ENCODE assay signal across 8 cellular contexts in the genomic region with DNA sequence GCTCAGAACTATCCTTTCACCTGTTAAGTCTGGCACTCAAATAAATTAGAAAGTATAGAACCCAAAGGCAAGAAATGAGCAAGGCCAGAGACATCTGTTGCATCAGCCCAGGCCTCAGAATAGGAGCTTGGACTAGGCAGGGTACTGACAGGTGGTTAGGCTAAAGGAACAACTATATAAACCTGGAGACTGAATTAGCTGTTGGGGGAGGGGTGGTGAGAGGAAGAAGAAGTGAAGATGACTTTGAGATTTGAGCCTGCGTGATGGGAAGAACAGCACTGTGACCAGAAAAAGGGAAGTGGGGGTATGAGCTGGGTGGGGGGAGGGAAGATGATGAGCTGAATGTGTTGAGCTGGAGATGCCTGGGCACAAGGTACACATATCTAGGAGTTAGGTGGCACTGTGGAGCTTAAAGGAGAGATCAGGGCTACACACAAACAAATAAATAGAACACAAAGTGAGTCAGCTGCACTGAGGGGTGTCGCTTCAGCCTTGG.
DNase-seq lines count a peak whose midpoint lies in the region; ATAC-seq, FAIRE-seq and TF ChIP-seq lines count a peak whose summit lies in the region.

No MANE protein-coding gene starts in this region.

- H3K27me3 ChIP-seq in H1 (replicated peaks in 1 of 4; ENCODE audit: control insufficient read depth in 3 of 4, extremely low read depth in 1 of 4, insufficient read depth in 3 of 4, low read length in 3 of 4) = no peaks in the 10 kb centered on the region
- H3K27me3 ChIP-seq in ascending aorta = no peaks in the 10 kb centered on the region

- H3K9me3 ChIP-seq in H1 (ENCODE audit: insufficient read depth in 2 of 2, low read depth in 1 of 2, low read length in 1 of 2) (no peaks in the 10 kb centered on the region), ascending aorta (no peaks in the 10 kb centered on the region)

- H3K4me1 ChIP-seq in H1 (replicated peaks in 1 of 4; ENCODE audit: control insufficient read depth in 3 of 4, insufficient read depth in 4 of 4, low read length in 3 of 4) = no peaks in the 10 kb centered on the region; a peak in 1 of 7 replicates
- H3K4me1 ChIP-seq in ascending aorta = peaks cover 0 to 6% of the 10 kb centered on the region in 2 donors

- no peak overlapping the region for H3K23ac ChIP-seq in H1 (ENCODE audit: insufficient read length)

- no peak overlapping the region for H2AK5ac ChIP-seq in H1 (ENCODE audit: low read depth, low read length)

- no peak overlapping the region for H4K5ac ChIP-seq in H1 (ENCODE audit: insufficient read length, low read depth, low read length)

- H3K27ac ChIP-seq in H1 (ENCODE audit: low read depth, low read length) = no peak overlapping the region
- H3K27ac ChIP-seq in ascending aorta = no peak overlapping the region

- H3K14ac ChIP-seq in H1 (ENCODE audit: insufficient read length) = no peak overlapping the region

- DNase-seq in DMS53 treated with DMSO at 0.1 percent for 48 hours (lab: John Stamatoyannopoulos, UW; ENCODE audit: unreplicated experiment) (peak; percentile 7), KBM-7 (peak; percentile 97), H1 (ENCODE audit: low read depth in 1 of 2, low spot score in 2 of 2) (no peak), ascending aorta (ENCODE audit: low spot score in 2 of 2) (no peak)
- no peak for DNase-seq in stimulated activated naive CD4-positive, alpha-beta T cell treated with Interleukin-2 at 50 U/mL for 16 hours (lab: John Stamatoyannopoulos, UW)
- DNase-seq in activated naive CD4-positive, alpha-beta T cell treated with anti-CD3 and anti-CD28 coated beads, Interleukin-2, amount 10 ng/mL, durations not matched to agents 7 days and 5 days = no peak

- POLR2A ChIA-PET in H1 (lab: Charles Lee; ENCODE audit: partially characterized antibody) = no interaction called here

- peaks cover 10% of the 10 kb centered on the region for H3K4me1 Mint-ChIP-seq in activated naive CD4-positive, alpha-beta T cell treated with anti-CD3 and anti-CD28 coated beads, Interleukin-2, amount 10 ng/mL, durations not matched to agents 7 days and 5 days

- H2BK15ac ChIP-seq in H1 (ENCODE audit: low read length) = no peak overlapping the region

- no peak for TF ChIP-seq CTCF in H1 (IDR thresholded peaks at IDR 0.05; ENCODE audit: control extremely low read depth in 1 of 3, insufficient read depth in 1 of 3, low read depth in 1 of 3, low read length in 3 of 3)
- no peak for TF ChIP-seq CTCF in ascending aorta (IDR thresholded peaks at IDR 0.05)

- intact Hi-C loops in ascending aorta (cut with DNase I) = no loop called here

- WGBS in H1 (ENCODE audit: extremely low coverage in 1 of 2, insufficient coverage in 1 of 2, insufficient read length in 1 of 2, insufficient replicate concordance in 2 of 2, low coverage in 1 of 2, low lambda C conversion rate in 2 of 2, missing lambda C conversion rate in 1 of 2), 2 experiments = 98% methylated on average over 2 of the region's 2 CpGs; no CpG with 5 or more reads in 1 of the 2 experiments

- H3K36me3 Mint-ChIP-seq in activated naive CD4-positive, alpha-beta T cell treated with anti-CD3 and anti-CD28 coated beads, Interleukin-2, amount 10 ng/mL, durations not matched to agents 7 days and 5 days = no peaks in the 10 kb centered on the region

- no peaks in the 10 kb centered on the region for H3K23me2 ChIP-seq in H1 (ENCODE audit: low read depth, low read length)

- no peak overlapping the region for H3K18ac ChIP-seq in H1 (ENCODE audit: extremely low read depth, low read length)

- no peak overlapping the region for H3K4me2 ChIP-seq in H1 (ENCODE audit: insufficient read depth in 1 of 2, low read depth in 2 of 2, low read length in 2 of 2)

- CTCF ChIA-PET in H1 (lab: Charles Lee; ENCODE audit: partially characterized antibody) = interaction anchor here (0.6 to 1.1 kb wide), 4 partner anchors 8 to 235 kb away, joined by 3 to 4 read pairs (median 3); no protein-coding TSS in a partner anchor
- CTCF ChIA-PET in activated naive CD4-positive, alpha-beta T cell treated with anti-CD3 and anti-CD28 coated beads, Interleukin-2, amount 10 ng/mL, durations not matched to agents 7 days and 5 days (lab: Charles Lee) = interaction anchor here (0.6 to 3.0 kb wide), 5 partner anchors 11 to 279 kb away, joined by 3 to 21 read pairs (median 3); no protein-coding TSS in a partner anchor

- FAIRE-seq in H1 (lab: Jason Lieb, UNC) = no peak

- H4K20me1 ChIP-seq in H1 (replicated peaks in 1 of 2; ENCODE audit: control insufficient read depth in 1 of 2, insufficient read depth in 2 of 2, low read length in 2 of 2) = no peaks in the 10 kb centered on the region

- no peak overlapping the region for H3K4me3 Mint-ChIP-seq in activated naive CD4-positive, alpha-beta T cell treated with anti-CD3 and anti-CD28 coated beads, Interleukin-2, amount 10 ng/mL, durations not matched to agents 7 days and 5 days

- H2BK120ac ChIP-seq in H1 (replicated peaks; ENCODE audit: low read depth, low read length) = no peak overlapping the region

- 0 out of 2 replicates have a peak overlapping the region, but pooled peaks have one; percentile 19 for H2BK12ac ChIP-seq in H1 (ENCODE audit: low read depth, low read length)

- H4K8ac ChIP-seq in H1 (ENCODE audit: extremely low read depth, insufficient read depth, low read length) = no peak overlapping the region

- H3K9me3 Mint-ChIP-seq in activated naive CD4-positive, alpha-beta T cell treated with anti-CD3 and anti-CD28 coated beads, Interleukin-2, amount 10 ng/mL, durations not matched to agents 7 days and 5 days = no peaks in the 10 kb centered on the region

- H3K79me2 ChIP-seq in H1 (ENCODE audit: control insufficient read depth in 1 of 2, insufficient read depth in 2 of 2, low read length in 2 of 2) = no peaks in the 10 kb centered on the region

- H3K36me3 ChIP-seq in H1 (ENCODE audit: control insufficient read depth in 2 of 4, insufficient read depth in 4 of 4, low read length in 3 of 4) (no peaks in the 10 kb centered on the region), ascending aorta (no peaks in the 10 kb centered on the region)

- H2AFZ ChIP-seq in H1 (ENCODE audit: low read length) = peak overlapping the region; percentile 7; the same call in 1 of the 2 replicates

- TF ChIP-seq RAD21 in H1 (IDR thresholded peaks at IDR 0.05 in 1 of 2, conservative IDR thresholded peaks at IDR 0.05 in 1 of 2; ENCODE audit: low read depth in 2 of 2, low read length in 2 of 2) = peak; percentile 10 to 15; a peak in 2 of 4 replicates

- H3K4me3 ChIP-seq in H1 (ENCODE audit: extremely low read depth in 1 of 4, insufficient read depth in 2 of 4, low read depth in 3 of 4, low read length in 4 of 4) (no peak overlapping the region), ascending aorta (no peak overlapping the region)

- no peak overlapping the region for H3K27ac Mint-ChIP-seq in activated naive CD4-positive, alpha-beta T cell treated with anti-CD3 and anti-CD28 coated beads, Interleukin-2, amount 10 ng/mL, durations not matched to agents 7 days and 5 days

- no peak for TF ChIP-seq POLR2A in H1 (IDR thresholded peaks at IDR 0.05; ENCODE audit: control extremely low read depth in 1 of 2, low read depth in 2 of 2, low read length in 2 of 2)

- no peak overlapping the region for H3K9ac ChIP-seq in H1 (replicated peaks in 1 of 4; ENCODE audit: extremely low read depth in 1 of 4, low read depth in 3 of 4, low read length in 3 of 4)

- ATAC-seq in GM21360 (IDR thresholded peaks at IDR 0.05; ENCODE audit: unreplicated experiment) = peak; percentile 36
- ATAC-seq in HG03469 (IDR thresholded peaks at IDR 0.05; ENCODE audit: unreplicated experiment) = no peak

- TF ChIP-seq EP300 in H1 (IDR thresholded peaks at IDR 0.05; ENCODE audit: borderline replicate concordance in 1 of 2, low read depth in 2 of 2, low read length in 2 of 2) = no peak

- no peak overlapping the region for H2BK20ac ChIP-seq in H1 (ENCODE audit: low read length)

- no peak overlapping the region for H3K4ac ChIP-seq in H1 (replicated peaks; ENCODE audit: insufficient read length, low read depth, low read length)

- H3K56ac ChIP-seq in H1 (replicated peaks; ENCODE audit: insufficient read length, low read depth, low read length) = no peak overlapping the region

- in situ Hi-C loops in KBM-7 (cut with MboI; ENCODE audit: low pct_unique_long_range_greater_than_20kb, low sequenced_read_pairs) = no loop called here

- no peak overlapping the region for H2BK5ac ChIP-seq in H1 (ENCODE audit: low read depth, low read length)

- H4K91ac ChIP-seq in H1 (replicated peaks; ENCODE audit: insufficient read length, low read length) = no peak overlapping the region

- no peaks in the 10 kb centered on the region for H3K79me1 ChIP-seq in H1 (ENCODE audit: low read depth, low read length)

- peaks cover 4% of the 10 kb centered on the region for H3K27me3 Mint-ChIP-seq in activated naive CD4-positive, alpha-beta T cell treated with anti-CD3 and anti-CD28 coated beads, Interleukin-2, amount 10 ng/mL, durations not matched to agents 7 days and 5 days

TF ChIP-seq in H1, 55 proteins besides CTCF, POLR2A, EP300 and RAD21 (continues in another document):
- TF ChIP-seq TEAD4 (IDR thresholded peaks at IDR 0.05; ENCODE audit: low read depth, low read length) (no peak), HDAC2 (IDR thresholded peaks at IDR 0.05; ENCODE audit: borderline replicate concordance in 1 of 2, low read depth in 2 of 2, low read length in 2 of 2) (no peak), TAF1 (IDR thresholded peaks at IDR 0.05; ENCODE audit: low read depth, low read length) (no peak), NANOG (IDR thresholded peaks at IDR 0.05; ENCODE audit: insufficient read depth, low read depth, low read length, poor library complexity, severe bottlenecking) (no peak), KDM5A (IDR thresholded peaks at IDR 0.05; ENCODE audit: low read length) (no peak), YY1 (IDR thresholded peaks at IDR 0.05; ENCODE audit: low read depth, low read length) (no peak), CBX5 (IDR thresholded peaks at IDR 0.05; ENCODE audit: low read depth, low read length) (no peak), POLR2AphosphoS5 (IDR thresholded peaks at IDR 0.05; ENCODE audit: low read depth, low read length) (no peak), CTBP2 (IDR thresholded peaks at IDR 0.05; ENCODE audit: borderline replicate concordance, insufficient read depth, insufficient read length, low read length) (no peak), EZH2 (IDR thresholded peaks at IDR 0.05; ENCODE audit: low read depth, low read length, severe bottlenecking) (no peak), SUZ12 (IDR thresholded peaks at IDR 0.05; ENCODE audit: low read length) (no peak), TBP (IDR thresholded peaks at IDR 0.05; ENCODE audit: low read depth, low read length) (no peak), RFX5 (IDR thresholded peaks at IDR 0.05; ENCODE audit: borderline replicate concordance, low read depth, low read length) (no peak), SIX5 (IDR thresholded peaks at IDR 0.05; ENCODE audit: low read depth, low read length) (no peak), JUND (IDR thresholded peaks at IDR 0.05; ENCODE audit: low read length) (no peak), CHD2 (IDR thresholded peaks at IDR 0.05; ENCODE audit: low read length) (no peak)
- TF ChIP-seq, protein P1, sequence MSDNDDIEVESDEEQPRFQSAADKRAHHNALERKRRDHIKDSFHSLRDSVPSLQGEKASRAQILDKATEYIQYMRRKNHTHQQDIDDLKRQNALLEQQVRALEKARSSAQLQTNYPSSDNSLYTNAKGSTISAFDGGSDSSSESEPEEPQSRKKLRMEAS (IDR thresholded peaks at IDR 0.05) = no peak

Comparison
In these comparisons a context has a peak if more than half of its experiments do, and no peak if none do; other contexts are left out.
1. DNase-seq: peak in DMS53 treated with DMSO at 0.1 percent for 48 hours (single experiment) and KBM-7 (single experiment); none in H1 (0 of 2), stimulated activated naive CD4-positive, alpha-beta T cell treated with Interleukin-2 at 50 U/mL for 16 hours (single experiment), ascending aorta (0 of 2) and activated naive CD4-positive, alpha-beta T cell treated with anti-CD3 and anti-CD28 coated beads, Interleukin-2, amount 10 ng/mL, durations not matched to agents 7 days and 5 days (single experiment).